8 cellular contexts compared by ENCODE assay signal in the genomic region with DNA sequence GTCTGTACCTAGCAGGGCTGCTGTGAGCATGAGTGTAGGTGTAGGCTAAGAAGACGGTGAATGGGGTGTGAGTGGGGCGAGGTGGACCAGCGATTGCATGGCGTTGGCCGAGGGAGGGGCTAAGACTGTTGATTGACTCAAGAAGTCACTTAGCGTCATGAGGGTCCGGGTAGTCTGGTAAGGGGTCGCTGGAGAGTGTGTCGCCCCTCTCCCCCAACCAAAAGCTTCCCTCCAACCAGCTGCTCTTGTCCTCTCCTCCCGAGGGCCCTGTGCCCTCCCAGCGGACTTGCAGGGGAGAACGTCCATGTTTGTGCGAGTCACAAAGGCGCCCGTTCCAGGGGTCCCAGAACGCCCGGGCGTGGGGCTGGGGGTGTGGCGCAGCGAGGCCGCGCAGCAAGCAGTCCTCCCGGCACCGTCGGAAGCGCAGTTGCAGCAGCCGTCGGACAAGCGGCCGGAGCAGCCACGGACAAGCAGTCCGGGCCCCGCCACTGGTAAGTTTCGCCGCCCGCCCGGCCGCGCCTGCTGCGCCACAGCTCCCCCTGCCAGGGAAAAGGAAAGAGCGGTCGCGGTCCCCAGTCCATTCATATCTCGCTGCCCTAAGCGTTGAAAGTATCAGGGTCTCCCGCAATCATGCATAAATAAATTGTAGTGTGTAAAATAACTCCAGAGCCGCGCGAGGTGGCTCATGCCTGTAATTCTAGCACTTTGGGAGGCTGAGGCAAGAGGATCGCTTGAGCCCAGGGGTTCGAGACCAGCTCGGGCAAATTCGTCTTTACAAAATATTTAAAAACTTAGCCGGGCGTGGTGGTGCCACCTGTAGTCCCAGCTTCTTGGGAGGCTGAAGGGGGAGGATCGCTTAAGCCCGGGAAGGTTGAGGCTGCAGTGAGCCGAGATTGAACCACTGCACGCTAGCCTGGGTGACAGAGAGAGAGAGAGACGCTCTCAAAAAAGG. TPM values are rescaled to one million over a fixed set of nuclear protein-coding genes. Genes with fewer than 3 reads are reported as not detected.
DNase-seq lines count a peak whose midpoint lies in the region; ATAC-seq and TF ChIP-seq lines count a peak whose summit lies in the region.

TSS of gene CCDC63 (plus strand) at position 373 of the 952 bp plus-strand sequence. CDS start 5,968 bp downstream, outside the sequence.

- no peaks in the 10 kb centered on the region for H3K36me3 ChIP-seq in neutrophil

- no peak within 1 kb of the TSS for H3K27ac ChIP-seq in neutrophil

- peak within 1 kb of the TSS; percentile 7 to 17 for H3K4me3 ChIP-seq in neutrophil (ENCODE audit: low read depth in 1 of 2, low read length in 1 of 2)

- peak; percentile 77 for DNase-seq in ELF-1 (ENCODE audit: low read depth, low spot score)
- DNase-seq in NCI-H1930 (lab: John Stamatoyannopoulos, UW): peak; percentile 12 to 63
- peak; percentile 4 for DNase-seq in activated T-cell treated with anti-CD3 and anti-CD28 coated beads for 4 hours
- peak; percentile 16 for DNase-seq in foreskin melanocyte
- DNase-seq in HT-29 (ENCODE audit: low spot score): no peak

- H3K27me3 ChIP-seq in neutrophil: peaks cover 70% of the 10 kb centered on the region

- no peak for TF ChIP-seq CTCF in neutrophil (IDR thresholded peaks at IDR 0.05)

- H3K9me3 ChIP-seq in neutrophil: no peaks in the 10 kb centered on the region

- ATAC-seq in HG02678 (IDR thresholded peaks at IDR 0.05; ENCODE audit: unreplicated experiment) (no peak), HG02973 (IDR thresholded peaks at IDR 0.05; ENCODE audit: unreplicated experiment) (no peak)

- peaks cover 5 to 7% of the 10 kb centered on the region in 2 experiments for H3K4me1 ChIP-seq in neutrophil (ENCODE audit: control insufficient read depth in 1 of 2, insufficient read depth in 1 of 2, low read depth in 1 of 2, low read length in 1 of 2)

RNA-seq across cellular contexts. Expression of gene CCDC63, which starts in this region (rescaled TPM):
- not detected in 2 replicates for total RNA-seq in HT-29 (2014; rRNA removed; shearing (Covaris generic))
